Comparison of ENCODE assay signal across 9 cellular contexts in the genomic region with DNA sequence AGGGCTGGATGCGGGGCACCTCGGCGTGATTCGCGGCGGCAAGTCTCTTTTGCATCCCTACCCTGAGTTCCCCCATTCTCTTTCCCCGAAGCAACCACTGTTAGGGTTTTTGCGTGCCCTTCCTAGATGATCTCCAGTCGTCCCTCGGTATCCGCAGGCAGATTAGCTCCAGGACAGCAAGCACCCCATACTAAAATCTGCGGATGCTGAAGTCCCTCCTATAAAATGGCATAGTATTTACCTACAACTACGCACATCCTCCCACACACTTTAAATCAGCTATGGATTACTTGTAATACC. TPM values are rescaled to one million over a fixed set of nuclear protein-coding genes. Genes with fewer than 3 reads are reported as not detected.
DNase-seq lines count a peak whose midpoint lies in the region; ATAC-seq and TF ChIP-seq lines count a peak whose summit lies in the region.
"Had no signal": no experiment of that assay in that cellular context is flagged by ENCODE, and none has a peak within 500 bp of the region (broad histone marks: within the 10 kb centered on the region; RNA-seq: fewer than 3 reads in every experiment).

No MANE protein-coding gene starts in this region.

- peak overlapping the region; percentile 56; the same call in 1 of the 2 replicates for H3K27ac ChIP-seq in HEK293 (ENCODE audit: extremely low read depth, low read depth, low read length)
- H3K27ac ChIP-seq in left lung = peak overlapping the region; percentile 76 to 79
- H3K27ac ChIP-seq in transverse colon = peak overlapping the region; percentile 80 to 89 (median 82)

- no peak for TF ChIP-seq POLR2A in transverse colon (IDR thresholded peaks at IDR 0.05)

- in situ Hi-C loops in transverse colon (cut with MboI; ENCODE audit: low pct_ligation_motif_present in 1 of 4, low pct_unique_long_range_greater_than_20kb in 1 of 4, low sequenced_read_pairs in 3 of 4) = loop anchor here in 1 of 4 donors (25.0 kb wide), 1 partner anchor 178 kb away; a partner anchor contains a TSS
- in situ Hi-C loops in KBM-7 (cut with MboI; ENCODE audit: low pct_unique_long_range_greater_than_20kb, low sequenced_read_pairs) = loop anchor here (25.0 kb wide), 1 partner anchor 203 kb away; a partner anchor contains a TSS

- H3K4me3 Mint-ChIP-seq in activated naive CD8-positive, alpha-beta T cell treated with anti-CD3 and anti-CD28 coated beads, Interleukin-2, amount 10 ng/mL, durations not matched to agents 7 days and 5 days = peak overlapping the region; percentile 96

- H3K36me3 Mint-ChIP-seq in activated naive CD8-positive, alpha-beta T cell treated with anti-CD3 and anti-CD28 coated beads, Interleukin-2, amount 10 ng/mL, durations not matched to agents 7 days and 5 days = peaks cover 1% of the 10 kb centered on the region

- no peaks in the 10 kb centered on the region for H3K36me3 ChIP-seq in BJ (ENCODE audit: control insufficient read depth, insufficient read depth, low read length)
- H3K36me3 ChIP-seq in HEK293 (ENCODE audit: control insufficient read depth in 2 of 2, insufficient read depth in 1 of 2, low read length in 2 of 2) = no peaks in the 10 kb centered on the region; a peak in 1 of 3 replicates
- H3K36me3 ChIP-seq in left lung = no peaks in the 10 kb centered on the region
- H3K36me3 ChIP-seq in transverse colon = no peaks in the 10 kb centered on the region

- CTCF ChIA-PET in BJ (lab: Yijun Ruan, JAX) = interaction anchor here (3.5 kb wide), 1 partner anchor 164 kb away, joined by 24 read pairs; a partner anchor contains a TSS
- CTCF ChIA-PET in HEK293 (lab: Yijun Ruan, JAX) = interaction anchor here (0.8 to 1.5 kb wide), 3 partner anchors 8 to 192 kb away, joined by 3 to 11 read pairs (median 4); no protein-coding TSS in a partner anchor

- H3K4me1 ChIP-seq in HEK293 (ENCODE audit: control insufficient read depth, insufficient read depth, low read length) = no peaks in the 10 kb centered on the region; the same call in 1 of the 2 replicates
- H3K4me1 ChIP-seq in left lung = peaks cover 3 to 20% of the 10 kb centered on the region in 2 donors
- H3K4me1 ChIP-seq in transverse colon = peaks cover 0 to 12% (median 8%) of the 10 kb centered on the region in 4 donors

- peak overlapping the region; percentile 98 for H3K27ac Mint-ChIP-seq in activated naive CD8-positive, alpha-beta T cell treated with anti-CD3 and anti-CD28 coated beads, Interleukin-2, amount 10 ng/mL, durations not matched to agents 7 days and 5 days

- H3K27me3 Mint-ChIP-seq in activated naive CD8-positive, alpha-beta T cell treated with anti-CD3 and anti-CD28 coated beads, Interleukin-2, amount 10 ng/mL, durations not matched to agents 7 days and 5 days = no peaks in the 10 kb centered on the region

- H3K4me3 ChIP-seq in BJ (ENCODE audit: low read depth, low read length) = peak overlapping the region; percentile 78
- peak overlapping the region; percentile 65 for H3K4me3 ChIP-seq in HEK293 (ENCODE audit: low read depth, low read length)
- peak overlapping the region; percentile 59 to 64 for H3K4me3 ChIP-seq in left lung
- peak overlapping the region; percentile 25 to 55 (median 44) for H3K4me3 ChIP-seq in transverse colon

- ATAC-seq in activated naive CD8-positive, alpha-beta T cell treated with anti-CD3 and anti-CD28 coated beads, Interleukin-2, amount 10 ng/mL, durations not matched to agents 7 days and 5 days (ENCODE audit: low read depth) = no peak
- ATAC-seq in left lung = no peak

- POLR2A ChIA-PET in BJ (lab: Charles Lee) = no interaction called here
- POLR2A ChIA-PET in HEK293 (lab: Yijun Ruan, JAX) = interaction anchor here (0.6 to 0.9 kb wide), 2 partner anchors 16 to 199 kb away, joined by 3 to 4 read pairs; no protein-coding TSS in a partner anchor
- POLR2A ChIA-PET in activated naive CD8-positive, alpha-beta T cell treated with anti-CD3 and anti-CD28 coated beads, Interleukin-2, amount 10 ng/mL, durations not matched to agents 7 days and 5 days (lab: Charles Lee) = interaction anchor here (2.6 kb wide), 1 partner anchor 10 kb away, joined by 8 read pairs; no protein-coding TSS in a partner anchor

- H3K9me3 ChIP-seq in HEK293 (ENCODE audit: control insufficient read depth, insufficient read depth, low read depth, low read length) = no peaks in the 10 kb centered on the region
- H3K9me3 ChIP-seq in left lung = no peaks in the 10 kb centered on the region
- H3K9me3 ChIP-seq in transverse colon = no peaks in the 10 kb centered on the region

- peaks cover 41% of the 10 kb centered on the region for H3K4me1 Mint-ChIP-seq in activated naive CD8-positive, alpha-beta T cell treated with anti-CD3 and anti-CD28 coated beads, Interleukin-2, amount 10 ng/mL, durations not matched to agents 7 days and 5 days

- TF ChIP-seq EP300 in transverse colon (IDR thresholded peaks at IDR 0.05; ENCODE audit: low read depth) = no peak

- H3K9me3 Mint-ChIP-seq in activated naive CD8-positive, alpha-beta T cell treated with anti-CD3 and anti-CD28 coated beads, Interleukin-2, amount 10 ng/mL, durations not matched to agents 7 days and 5 days = no peaks in the 10 kb centered on the region

- intact Hi-C loops in left lung (cut with DNase I) = no loop called here
- intact Hi-C loops in transverse colon (cut with DNase I; ENCODE audit: low total_unique reads) = no loop called here

- peaks cover 1% of the 10 kb centered on the region; the same call in 1 of the 2 replicates for H3K27me3 ChIP-seq in BJ (ENCODE audit: control insufficient read depth, insufficient read depth, low read length)
- no peaks in the 10 kb centered on the region for H3K27me3 ChIP-seq in left lung
- H3K27me3 ChIP-seq in transverse colon = no peaks in the 10 kb centered on the region

- no peak for TF ChIP-seq CTCF in BJ (IDR thresholded peaks at IDR 0.05; ENCODE audit: insufficient read depth, low read depth, low read length)
- TF ChIP-seq CTCF in HEK293 (tag by site-specific recombination; IDR thresholded peaks at IDR 0.05) = no peak
- TF ChIP-seq CTCF in left lung (IDR thresholded peaks at IDR 0.05) = no peak
- no peak for TF ChIP-seq CTCF in transverse colon (IDR thresholded peaks at IDR 0.05)

- DNase-seq in BJ (ENCODE audit: low read depth) (no peak), left lung (no peak), transverse colon (no peak), KBM-7 (no peak), midbrain (lab: John Stamatoyannopoulos, UW) (no peak), AG20443 (ENCODE audit: low spot score) (no peak)
- no peak for DNase-seq in activated naive CD8-positive, alpha-beta T cell treated with anti-CD3 and anti-CD28 coated beads, Interleukin-2, amount 10 ng/mL, durations not matched to agents 7 days and 5 days

- 4 to 11% methylated on average over 6 to 13 of the region's 13 CpGs for WGBS in transverse colon (ENCODE audit: low coverage in 1 of 2), 2 donors

TF ChIP-seq in HEK293, 187 proteins besides CTCF, POLR2A, EP300 and RAD21 (continues in another document):
- TF ChIP-seq, protein P1, sequence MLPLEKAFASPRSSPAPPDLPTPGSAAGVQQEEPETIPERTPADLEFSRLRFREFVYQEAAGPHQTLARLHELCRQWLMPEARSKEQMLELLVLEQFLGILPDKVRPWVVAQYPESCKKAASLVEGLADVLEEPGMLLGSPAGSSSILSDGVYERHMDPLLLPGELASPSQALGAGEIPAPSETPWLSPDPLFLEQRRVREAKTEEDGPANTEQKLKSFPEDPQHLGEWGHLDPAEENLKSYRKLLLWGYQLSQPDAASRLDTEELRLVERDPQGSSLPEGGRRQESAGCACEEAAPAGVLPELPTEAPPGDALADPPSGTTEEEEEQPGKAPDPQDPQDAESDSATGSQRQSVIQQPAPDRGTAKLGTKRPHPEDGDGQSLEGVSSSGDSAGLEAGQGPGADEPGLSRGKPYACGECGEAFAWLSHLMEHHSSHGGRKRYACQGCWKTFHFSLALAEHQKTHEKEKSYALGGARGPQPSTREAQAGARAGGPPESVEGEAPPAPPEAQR (tag by site-specific recombination; IDR thresholded peaks at IDR 0.05) = no peak
- no peak for TF ChIP-seq ZNF544 (tag by site-specific recombination; IDR thresholded peaks at IDR 0.05)
- TF ChIP-seq ZXDB (tag by site-specific recombination; IDR thresholded peaks at IDR 0.05) = 0 out of 2 replicates have a peak, but pooled peaks have one; percentile 5
- no peak for TF ChIP-seq ZNF792 (tag by site-specific recombination; IDR thresholded peaks at IDR 0.05)
- TF ChIP-seq, protein P2, sequence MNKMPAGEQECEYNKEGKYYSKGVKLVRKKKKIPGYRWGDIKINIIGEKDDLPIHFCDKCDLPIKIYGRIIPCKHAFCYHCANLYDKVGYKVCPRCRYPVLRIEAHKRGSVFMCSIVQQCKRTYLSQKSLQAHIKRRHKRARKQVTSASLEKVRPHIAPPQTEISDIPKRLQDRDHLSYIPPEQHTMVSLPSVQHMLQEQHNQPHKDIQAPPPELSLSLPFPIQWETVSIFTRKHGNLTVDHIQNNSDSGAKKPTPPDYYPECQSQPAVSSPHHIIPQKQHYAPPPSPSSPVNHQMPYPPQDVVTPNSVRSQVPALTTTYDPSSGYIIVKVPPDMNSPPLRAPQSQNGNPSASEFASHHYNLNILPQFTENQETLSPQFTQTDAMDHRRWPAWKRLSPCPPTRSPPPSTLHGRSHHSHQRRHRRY (tag by site-specific recombination; IDR thresholded peaks at IDR 0.05) = no peak
- 0 out of 2 replicates have a peak, but pooled peaks have one; percentile 2 for TF ChIP-seq PRDM1 (tag by site-specific recombination; IDR thresholded peaks at IDR 0.05)
- TF ChIP-seq ZNF266 (tag by site-specific recombination; IDR thresholded peaks at IDR 0.05; ENCODE audit: low read depth) = no peak
- TF ChIP-seq ZNF776 (tag by site-specific recombination; IDR thresholded peaks at IDR 0.05; ENCODE audit: borderline replicate concordance) = no peak
- TF ChIP-seq ZNF670 (tag by site-specific recombination; IDR thresholded peaks at IDR 0.05; ENCODE audit: low read depth) = no peak
- TF ChIP-seq ZFP3 (tag by site-specific recombination; IDR thresholded peaks at IDR 0.05; ENCODE audit: low read depth) = no peak

RNA-seq across cellular contexts. Expression of a gene that starts 22.8 kb away (rescaled TPM):
- not detected in 2 replicates for polyA plus RNA-seq in BJ (2011; rRNA removed)
- not detected in 2 replicates for polyA minus RNA-seq in BJ (2011; rRNA and poly(A)+ RNA removed)
- not detected for total RNA-seq in activated naive CD8-positive, alpha-beta T cell treated with anti-CD3 and anti-CD28 coated beads, Interleukin-2, amount 10 ng/mL, durations not matched to agents 7 days and 5 days
- total RNA-seq in left lung = 1 to 10 TPM in 1 of 2 donors, not detected in 1; 5.8 TPM
- not detected for total RNA-seq in transverse colon
- total RNA-seq: renal cortical epithelial cell had no signal
